1 cellular context compared by ENCODE assay signal in genomic region chr10:102777696-102778530, GRCh38.
TF ChIP-seq lines count a peak whose summit lies in the region.

No MANE protein-coding gene starts in this region.

TF ChIP-seq in WTC11, 78 proteins besides CTCF, POLR2A, EP300 and RAD21 (continued from another document):
- TF ChIP-seq, protein P1, sequence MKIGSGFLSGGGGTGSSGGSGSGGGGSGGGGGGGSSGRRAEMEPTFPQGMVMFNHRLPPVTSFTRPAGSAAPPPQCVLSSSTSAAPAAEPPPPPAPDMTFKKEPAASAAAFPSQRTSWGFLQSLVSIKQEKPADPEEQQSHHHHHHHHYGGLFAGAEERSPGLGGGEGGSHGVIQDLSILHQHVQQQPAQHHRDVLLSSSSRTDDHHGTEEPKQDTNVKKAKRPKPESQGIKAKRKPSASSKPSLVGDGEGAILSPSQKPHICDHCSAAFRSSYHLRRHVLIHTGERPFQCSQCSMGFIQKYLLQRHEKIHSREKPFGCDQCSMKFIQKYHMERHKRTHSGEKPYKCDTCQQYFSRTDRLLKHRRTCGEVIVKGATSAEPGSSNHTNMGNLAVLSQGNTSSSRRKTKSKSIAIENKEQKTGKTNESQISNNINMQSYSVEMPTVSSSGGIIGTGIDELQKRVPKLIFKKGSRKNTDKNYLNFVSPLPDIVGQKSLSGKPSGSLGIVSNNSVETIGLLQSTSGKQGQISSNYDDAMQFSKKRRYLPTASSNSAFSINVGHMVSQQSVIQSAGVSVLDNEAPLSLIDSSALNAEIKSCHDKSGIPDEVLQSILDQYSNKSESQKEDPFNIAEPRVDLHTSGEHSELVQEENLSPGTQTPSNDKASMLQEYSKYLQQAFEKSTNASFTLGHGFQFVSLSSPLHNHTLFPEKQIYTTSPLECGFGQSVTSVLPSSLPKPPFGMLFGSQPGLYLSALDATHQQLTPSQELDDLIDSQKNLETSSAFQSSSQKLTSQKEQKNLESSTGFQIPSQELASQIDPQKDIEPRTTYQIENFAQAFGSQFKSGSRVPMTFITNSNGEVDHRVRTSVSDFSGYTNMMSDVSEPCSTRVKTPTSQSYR (CRISPR knock-in tag; IDR thresholded peaks at IDR 0.05): no peak
- TF ChIP-seq GRHL2 (CRISPR knock-in tag; IDR thresholded peaks at IDR 0.05; ENCODE audit: insufficient replicate concordance, severe bottlenecking) (no peak), CREM (CRISPR knock-in tag; IDR thresholded peaks at IDR 0.05) (no peak), ZBTB43 (CRISPR knock-in tag; IDR thresholded peaks at IDR 0.05) (no peak), ELF4 (CRISPR knock-in tag; IDR thresholded peaks at IDR 0.05; ENCODE audit: low read depth) (no peak), ZNF396 (CRISPR knock-in tag; IDR thresholded peaks at IDR 0.05; ENCODE audit: borderline replicate concordance) (no peak), SMAD3 (CRISPR knock-in tag; IDR thresholded peaks at IDR 0.05; ENCODE audit: borderline replicate concordance) (no peak), USF1 (CRISPR knock-in tag; IDR thresholded peaks at IDR 0.05) (no peak)
- TF ChIP-seq, protein P2, sequence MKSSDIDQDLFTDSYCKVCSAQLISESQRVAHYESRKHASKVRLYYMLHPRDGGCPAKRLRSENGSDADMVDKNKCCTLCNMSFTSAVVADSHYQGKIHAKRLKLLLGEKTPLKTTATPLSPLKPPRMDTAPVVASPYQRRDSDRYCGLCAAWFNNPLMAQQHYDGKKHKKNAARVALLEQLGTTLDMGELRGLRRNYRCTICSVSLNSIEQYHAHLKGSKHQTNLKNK (CRISPR knock-in tag; IDR thresholded peaks at IDR 0.05): no peak
